In the genomic region with DNA sequence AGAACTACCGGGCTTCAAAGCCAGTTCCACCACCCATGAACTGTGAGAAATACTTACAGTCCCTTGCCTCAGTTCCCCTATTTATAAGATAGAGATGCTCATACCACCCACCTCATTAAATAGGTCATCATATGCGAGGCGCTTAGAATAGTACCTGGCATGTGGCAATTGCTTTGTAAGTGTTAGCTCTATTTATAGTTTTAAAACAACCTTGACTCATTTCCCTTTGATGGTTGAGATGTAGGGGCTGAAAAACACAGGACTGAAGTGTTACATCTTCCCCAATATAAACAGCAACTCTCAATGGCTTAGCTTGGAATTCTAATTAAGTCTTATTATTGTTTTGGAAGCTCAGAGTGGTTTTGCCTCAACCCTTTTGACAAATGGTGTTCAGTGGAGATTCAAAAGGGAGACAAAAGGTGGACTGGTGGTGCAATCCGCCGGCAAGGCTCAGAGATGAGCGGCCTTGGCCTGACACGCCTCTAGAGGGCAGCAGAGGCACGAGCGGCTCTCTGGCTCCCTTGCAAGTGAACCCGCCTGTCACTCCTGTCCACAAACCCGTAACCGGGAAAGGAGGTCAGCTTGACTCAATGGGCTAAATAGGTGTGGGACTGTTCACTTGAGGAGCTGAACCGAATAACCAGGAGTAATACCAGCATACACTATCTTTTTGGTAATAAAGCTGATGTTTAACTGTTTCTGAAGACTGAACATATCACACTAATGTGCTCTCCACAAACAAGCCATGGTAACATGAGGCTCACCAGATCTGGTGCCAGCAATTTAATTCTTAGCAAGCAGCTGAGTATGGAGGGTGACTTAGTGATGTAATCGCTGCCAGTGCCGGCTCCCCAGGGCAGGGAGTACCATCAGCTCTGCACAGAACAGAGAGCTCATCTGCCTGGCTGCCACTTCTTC, we compare ENCODE assay signal across 2 cellular contexts.
TF ChIP-seq lines count a peak whose summit lies in the region.

No MANE protein-coding gene starts in this region.

TF ChIP-seq in A549, 52 proteins besides CTCF, POLR2A, EP300 and RAD21 (continued from another document):
- TF ChIP-seq, protein P1, sequence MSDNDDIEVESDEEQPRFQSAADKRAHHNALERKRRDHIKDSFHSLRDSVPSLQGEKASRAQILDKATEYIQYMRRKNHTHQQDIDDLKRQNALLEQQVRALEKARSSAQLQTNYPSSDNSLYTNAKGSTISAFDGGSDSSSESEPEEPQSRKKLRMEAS (IDR thresholded peaks at IDR 0.05): peak; percentile 54
- TF ChIP-seq HOXB13 (CRISPR knock-in tag; IDR thresholded peaks at IDR 0.05; ENCODE audit: low read depth): no peak
- TF ChIP-seq CEBPB (IDR thresholded peaks at IDR 0.05): peak; percentile 64 to 78; a peak in 3 of 4 replicates
- peak; percentile 86 for TF ChIP-seq SMC3 (IDR thresholded peaks at IDR 0.05)
- TF ChIP-seq BHLHE40 (IDR thresholded peaks at IDR 0.05; ENCODE audit: low read depth, low read length): no peak
- no peak for TF ChIP-seq NPAS2 (CRISPR knock-in tag; IDR thresholded peaks at IDR 0.05; ENCODE audit: borderline replicate concordance)
- TF ChIP-seq NFE2L2 (conservative IDR thresholded peaks at IDR 0.05; ENCODE audit: low read length): no peak
- TF ChIP-seq FOSL2 (IDR thresholded peaks at IDR 0.05): no peak
- no peak for TF ChIP-seq FOSL2 (CRISPR knock-in tag; IDR thresholded peaks at IDR 0.05)
TF ChIP-seq in A549: peak in this region for 3.

TF ChIP-seq in GM12878, 131 proteins besides CTCF, POLR2A, EP300 and RAD21:
- TF ChIP-seq, protein P2, sequence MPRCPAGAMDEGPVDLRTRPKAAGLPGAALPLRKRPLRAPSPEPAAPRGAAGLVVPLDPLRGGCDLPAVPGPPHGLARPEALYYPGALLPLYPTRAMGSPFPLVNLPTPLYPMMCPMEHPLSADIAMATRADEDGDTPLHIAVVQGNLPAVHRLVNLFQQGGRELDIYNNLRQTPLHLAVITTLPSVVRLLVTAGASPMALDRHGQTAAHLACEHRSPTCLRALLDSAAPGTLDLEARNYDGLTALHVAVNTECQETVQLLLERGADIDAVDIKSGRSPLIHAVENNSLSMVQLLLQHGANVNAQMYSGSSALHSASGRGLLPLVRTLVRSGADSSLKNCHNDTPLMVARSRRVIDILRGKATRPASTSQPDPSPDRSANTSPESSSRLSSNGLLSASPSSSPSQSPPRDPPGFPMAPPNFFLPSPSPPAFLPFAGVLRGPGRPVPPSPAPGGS (IDR thresholded peaks at IDR 0.05; ENCODE audit: borderline replicate concordance, insufficient read depth, low read depth, low read length, poor library complexity, severe bottlenecking): no peak
- TF ChIP-seq POU2F2 (IDR thresholded peaks at IDR 0.05; ENCODE audit: borderline replicate concordance, low read depth, low read length) (no peak), BCL11A (IDR thresholded peaks at IDR 0.05; ENCODE audit: low read depth, low read length) (no peak), BHLHE40 (IDR thresholded peaks at IDR 0.05; ENCODE audit: borderline replicate concordance in 1 of 2, low read depth in 2 of 2, low read length in 1 of 2) (peak; percentile 15 to 21; a peak in 1 of 4 replicates), CHD4 (IDR thresholded peaks at IDR 0.05) (no peak), TBL1XR1 (IDR thresholded peaks at IDR 0.05; ENCODE audit: low read depth, low read length) (0 out of 2 replicates have a peak, but pooled peaks have one; percentile 47), PAX5 (IDR thresholded peaks at IDR 0.05; ENCODE audit: borderline replicate concordance, low read depth, low read length) (no peak), HCFC1 (IDR thresholded peaks at IDR 0.05; ENCODE audit: low read length) (no peak), SUPT20H (IDR thresholded peaks at IDR 0.05; ENCODE audit: borderline replicate concordance, control insufficient read depth, low read depth, low read length) (no peak), RAD51 (IDR thresholded peaks at IDR 0.05) (no peak), TAF1 (IDR thresholded peaks at IDR 0.05; ENCODE audit: borderline replicate concordance, low read depth, low read length) (no peak), ATF7 (IDR thresholded peaks at IDR 0.05; ENCODE audit: low read depth) (no peak), SMARCA5 (IDR thresholded peaks at IDR 0.05) (peak; percentile 69; the same call in 1 of the 2 replicates), POLR2AphosphoS2 (IDR thresholded peaks at IDR 0.05; ENCODE audit: low read depth, low read length) (no peak), NFYA (IDR thresholded peaks at IDR 0.05; ENCODE audit: borderline replicate concordance, low read depth, low read length) (no peak), CBX3 (IDR thresholded peaks at IDR 0.05; ENCODE audit: borderline replicate concordance, low read depth) (no peak), EED (IDR thresholded peaks at IDR 0.05; ENCODE audit: low read depth) (no peak), LARP7 (IDR thresholded peaks at IDR 0.05) (0 out of 2 replicates have a peak, but pooled peaks have one; percentile 26), RFX5 (IDR thresholded peaks at IDR 0.05; ENCODE audit: low read depth, low read length) (no peak), CREB1 (IDR thresholded peaks at IDR 0.05; ENCODE audit: low read depth) (no peak), RELA (IDR thresholded peaks at IDR 0.05; ENCODE audit: borderline replicate concordance, partially characterized antibody) (peak; percentile 40), YY1 (IDR thresholded peaks at IDR 0.05; ENCODE audit: low read depth, low read length) (peak; percentile 71; the same call in 1 of the 2 replicates), IKZF1 (conservative IDR thresholded peaks at IDR 0.05) (0 out of 2 replicates have a peak, but pooled peaks have one; percentile 18), TCF3 (IDR thresholded peaks at IDR 0.05; ENCODE audit: borderline replicate concordance, insufficient read depth, low read depth, low read length) (no peak), ZNF622 (IDR thresholded peaks at IDR 0.05) (no peak), WRNIP1 (IDR thresholded peaks at IDR 0.05; ENCODE audit: borderline replicate concordance, low read depth, low read length) (no peak), DPF2 (IDR thresholded peaks at IDR 0.05) (0 out of 2 replicates have a peak, but pooled peaks have one; percentile 17), ZNF384 (IDR thresholded peaks at IDR 0.05; ENCODE audit: borderline replicate concordance, low read depth, low read length) (no peak), POLR2AphosphoS5 (IDR thresholded peaks at IDR 0.05; ENCODE audit: low read length) (no peak), SP1 (IDR thresholded peaks at IDR 0.05; ENCODE audit: low read depth, low read length) (no peak), NR2C1 (IDR thresholded peaks at IDR 0.05) (no peak), NBN (IDR thresholded peaks at IDR 0.05) (no peak), PML (IDR thresholded peaks at IDR 0.05; ENCODE audit: low read length) (no peak), YBX1 (IDR thresholded peaks at IDR 0.05) (no peak), SMC3 (IDR thresholded peaks at IDR 0.05; ENCODE audit: borderline replicate concordance, low read length) (peak; percentile 94), SUZ12 (IDR thresholded peaks at IDR 0.05; ENCODE audit: unreplicated experiment) (no peak)
- TF ChIP-seq, protein P3, sequence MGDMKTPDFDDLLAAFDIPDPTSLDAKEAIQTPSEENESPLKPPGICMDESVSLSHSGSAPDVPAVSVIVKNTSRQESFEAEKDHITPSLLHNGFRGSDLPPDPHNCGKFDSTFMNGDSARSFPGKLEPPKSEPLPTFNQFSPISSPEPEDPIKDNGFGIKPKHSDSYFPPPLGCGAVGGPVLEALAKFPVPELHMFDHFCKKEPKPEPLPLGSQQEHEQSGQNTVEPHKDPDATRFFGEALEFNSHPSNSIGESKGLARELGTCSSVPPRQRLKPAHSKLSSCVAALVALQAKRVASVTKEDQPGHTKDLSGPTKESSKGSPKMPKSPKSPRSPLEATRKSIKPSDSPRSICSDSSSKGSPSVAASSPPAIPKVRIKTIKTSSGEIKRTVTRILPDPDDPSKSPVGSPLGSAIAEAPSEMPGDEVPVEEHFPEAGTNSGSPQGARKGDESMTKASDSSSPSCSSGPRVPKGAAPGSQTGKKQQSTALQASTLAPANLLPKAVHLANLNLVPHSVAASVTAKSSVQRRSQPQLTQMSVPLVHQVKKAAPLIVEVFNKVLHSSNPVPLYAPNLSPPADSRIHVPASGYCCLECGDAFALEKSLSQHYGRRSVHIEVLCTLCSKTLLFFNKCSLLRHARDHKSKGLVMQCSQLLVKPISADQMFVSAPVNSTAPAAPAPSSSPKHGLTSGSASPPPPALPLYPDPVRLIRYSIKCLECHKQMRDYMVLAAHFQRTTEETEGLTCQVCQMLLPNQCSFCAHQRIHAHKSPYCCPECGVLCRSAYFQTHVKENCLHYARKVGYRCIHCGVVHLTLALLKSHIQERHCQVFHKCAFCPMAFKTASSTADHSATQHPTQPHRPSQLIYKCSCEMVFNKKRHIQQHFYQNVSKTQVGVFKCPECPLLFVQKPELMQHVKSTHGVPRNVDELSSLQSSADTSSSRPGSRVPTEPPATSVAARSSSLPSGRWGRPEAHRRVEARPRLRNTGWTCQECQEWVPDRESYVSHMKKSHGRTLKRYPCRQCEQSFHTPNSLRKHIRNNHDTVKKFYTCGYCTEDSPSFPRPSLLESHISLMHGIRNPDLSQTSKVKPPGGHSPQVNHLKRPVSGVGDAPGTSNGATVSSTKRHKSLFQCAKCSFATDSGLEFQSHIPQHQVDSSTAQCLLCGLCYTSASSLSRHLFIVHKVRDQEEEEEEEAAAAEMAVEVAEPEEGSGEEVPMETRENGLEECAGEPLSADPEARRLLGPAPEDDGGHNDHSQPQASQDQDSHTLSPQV (IDR thresholded peaks at IDR 0.05): no peak
- TF ChIP-seq, protein P4, sequence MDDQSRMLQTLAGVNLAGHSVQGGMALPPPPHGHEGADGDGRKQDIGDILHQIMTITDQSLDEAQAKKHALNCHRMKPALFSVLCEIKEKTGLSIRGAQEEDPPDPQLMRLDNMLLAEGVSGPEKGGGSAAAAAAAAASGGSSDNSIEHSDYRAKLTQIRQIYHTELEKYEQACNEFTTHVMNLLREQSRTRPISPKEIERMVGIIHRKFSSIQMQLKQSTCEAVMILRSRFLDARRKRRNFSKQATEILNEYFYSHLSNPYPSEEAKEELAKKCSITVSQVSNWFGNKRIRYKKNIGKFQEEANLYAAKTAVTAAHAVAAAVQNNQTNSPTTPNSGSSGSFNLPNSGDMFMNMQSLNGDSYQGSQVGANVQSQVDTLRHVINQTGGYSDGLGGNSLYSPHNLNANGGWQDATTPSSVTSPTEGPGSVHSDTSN (IDR thresholded peaks at IDR 0.05; ENCODE audit: insufficient replicate concordance, low read depth, low read length): peak; percentile 79
- TF ChIP-seq, protein P5, sequence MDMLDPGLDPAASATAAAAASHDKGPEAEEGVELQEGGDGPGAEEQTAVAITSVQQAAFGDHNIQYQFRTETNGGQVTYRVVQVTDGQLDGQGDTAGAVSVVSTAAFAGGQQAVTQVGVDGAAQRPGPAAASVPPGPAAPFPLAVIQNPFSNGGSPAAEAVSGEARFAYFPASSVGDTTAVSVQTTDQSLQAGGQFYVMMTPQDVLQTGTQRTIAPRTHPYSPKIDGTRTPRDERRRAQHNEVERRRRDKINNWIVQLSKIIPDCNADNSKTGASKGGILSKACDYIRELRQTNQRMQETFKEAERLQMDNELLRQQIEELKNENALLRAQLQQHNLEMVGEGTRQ (IDR thresholded peaks at IDR 0.05; ENCODE audit: borderline replicate concordance, low read depth, low read length): no peak
- TF ChIP-seq, protein P6, sequence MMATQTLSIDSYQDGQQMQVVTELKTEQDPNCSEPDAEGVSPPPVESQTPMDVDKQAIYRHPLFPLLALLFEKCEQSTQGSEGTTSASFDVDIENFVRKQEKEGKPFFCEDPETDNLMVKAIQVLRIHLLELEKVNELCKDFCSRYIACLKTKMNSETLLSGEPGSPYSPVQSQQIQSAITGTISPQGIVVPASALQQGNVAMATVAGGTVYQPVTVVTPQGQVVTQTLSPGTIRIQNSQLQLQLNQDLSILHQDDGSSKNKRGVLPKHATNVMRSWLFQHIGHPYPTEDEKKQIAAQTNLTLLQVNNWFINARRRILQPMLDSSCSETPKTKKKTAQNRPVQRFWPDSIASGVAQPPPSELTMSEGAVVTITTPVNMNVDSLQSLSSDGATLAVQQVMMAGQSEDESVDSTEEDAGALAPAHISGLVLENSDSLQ (IDR thresholded peaks at IDR 0.05): peak; percentile 90
- TF ChIP-seq, protein P7, sequence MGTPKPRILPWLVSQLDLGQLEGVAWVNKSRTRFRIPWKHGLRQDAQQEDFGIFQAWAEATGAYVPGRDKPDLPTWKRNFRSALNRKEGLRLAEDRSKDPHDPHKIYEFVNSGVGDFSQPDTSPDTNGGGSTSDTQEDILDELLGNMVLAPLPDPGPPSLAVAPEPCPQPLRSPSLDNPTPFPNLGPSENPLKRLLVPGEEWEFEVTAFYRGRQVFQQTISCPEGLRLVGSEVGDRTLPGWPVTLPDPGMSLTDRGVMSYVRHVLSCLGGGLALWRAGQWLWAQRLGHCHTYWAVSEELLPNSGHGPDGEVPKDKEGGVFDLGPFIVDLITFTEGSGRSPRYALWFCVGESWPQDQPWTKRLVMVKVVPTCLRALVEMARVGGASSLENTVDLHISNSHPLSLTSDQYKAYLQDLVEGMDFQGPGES (IDR thresholded peaks at IDR 0.05): no peak
- TF ChIP-seq, protein P8, sequence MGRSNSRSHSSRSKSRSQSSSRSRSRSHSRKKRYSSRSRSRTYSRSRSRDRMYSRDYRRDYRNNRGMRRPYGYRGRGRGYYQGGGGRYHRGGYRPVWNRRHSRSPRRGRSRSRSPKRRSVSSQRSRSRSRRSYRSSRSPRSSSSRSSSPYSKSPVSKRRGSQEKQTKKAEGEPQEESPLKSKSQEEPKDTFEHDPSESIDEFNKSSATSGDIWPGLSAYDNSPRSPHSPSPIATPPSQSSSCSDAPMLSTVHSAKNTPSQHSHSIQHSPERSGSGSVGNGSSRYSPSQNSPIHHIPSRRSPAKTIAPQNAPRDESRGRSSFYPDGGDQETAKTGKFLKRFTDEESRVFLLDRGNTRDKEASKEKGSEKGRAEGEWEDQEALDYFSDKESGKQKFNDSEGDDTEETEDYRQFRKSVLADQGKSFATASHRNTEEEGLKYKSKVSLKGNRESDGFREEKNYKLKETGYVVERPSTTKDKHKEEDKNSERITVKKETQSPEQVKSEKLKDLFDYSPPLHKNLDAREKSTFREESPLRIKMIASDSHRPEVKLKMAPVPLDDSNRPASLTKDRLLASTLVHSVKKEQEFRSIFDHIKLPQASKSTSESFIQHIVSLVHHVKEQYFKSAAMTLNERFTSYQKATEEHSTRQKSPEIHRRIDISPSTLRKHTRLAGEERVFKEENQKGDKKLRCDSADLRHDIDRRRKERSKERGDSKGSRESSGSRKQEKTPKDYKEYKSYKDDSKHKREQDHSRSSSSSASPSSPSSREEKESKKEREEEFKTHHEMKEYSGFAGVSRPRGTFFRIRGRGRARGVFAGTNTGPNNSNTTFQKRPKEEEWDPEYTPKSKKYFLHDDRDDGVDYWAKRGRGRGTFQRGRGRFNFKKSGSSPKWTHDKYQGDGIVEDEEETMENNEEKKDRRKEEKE (IDR thresholded peaks at IDR 0.05): no peak
- TF ChIP-seq, protein P9, sequence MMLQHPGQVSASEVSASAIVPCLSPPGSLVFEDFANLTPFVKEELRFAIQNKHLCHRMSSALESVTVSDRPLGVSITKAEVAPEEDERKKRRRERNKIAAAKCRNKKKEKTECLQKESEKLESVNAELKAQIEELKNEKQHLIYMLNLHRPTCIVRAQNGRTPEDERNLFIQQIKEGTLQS (IDR thresholded peaks at IDR 0.05; ENCODE audit: borderline replicate concordance, extremely low read depth, low read depth, low read length): no peak
